Comparison of ENCODE assay signal across 16 cellular contexts in the genomic region with DNA sequence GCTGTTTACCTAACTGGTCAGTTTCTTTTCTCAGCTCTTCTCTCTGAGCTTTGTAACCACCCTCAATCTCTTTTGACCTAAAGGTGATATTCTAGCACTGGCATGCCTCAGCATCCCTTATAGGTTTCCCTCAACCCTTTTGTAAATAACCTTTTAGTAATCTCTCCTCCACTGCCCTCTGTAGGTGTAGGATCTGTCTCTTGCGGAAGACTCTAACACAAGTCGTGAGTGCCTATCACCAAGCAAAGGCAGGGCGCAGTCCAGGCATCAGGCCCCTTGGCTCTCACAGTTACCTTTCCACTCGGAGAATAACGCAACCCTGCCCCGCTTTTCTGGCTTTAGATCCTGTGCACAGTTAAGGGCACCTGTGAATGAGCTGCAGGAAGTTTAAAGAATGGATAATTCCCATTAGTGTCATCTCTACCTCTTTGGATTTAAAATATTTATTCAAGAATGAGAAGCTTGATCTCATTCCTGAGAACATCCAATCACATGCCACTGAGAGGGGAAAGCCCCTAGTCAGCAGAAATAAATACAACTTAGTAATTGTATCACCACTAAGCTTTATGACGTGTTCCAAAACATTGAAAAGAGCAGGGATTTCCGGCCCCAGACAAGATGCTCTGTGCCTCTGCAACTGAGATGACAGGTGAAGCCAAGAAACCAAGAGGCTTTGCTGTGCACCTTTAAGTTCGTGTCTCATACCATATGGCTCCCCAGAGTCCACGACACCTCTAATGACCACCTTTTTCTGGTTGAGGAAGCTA. TPM values are rescaled to one million over a fixed set of nuclear protein-coding genes. Genes with fewer than 3 reads are reported as not detected.
DNase-seq lines count a peak whose midpoint lies in the region; ATAC-seq, FAIRE-seq and TF ChIP-seq lines count a peak whose summit lies in the region.
"Had no signal": no experiment of that assay in that cellular context is flagged by ENCODE, and none has a peak within 500 bp of the region (broad histone marks: within the 10 kb centered on the region; RNA-seq: fewer than 3 reads in every experiment).

No MANE protein-coding gene starts in this region.

- H3K27me3 Mint-ChIP-seq in activated T-helper 2 cell treated with anti-CD3 and anti-CD28 coated beads, Interferon-gamma antibody, Interleukin-2, Interleukin-4, amounts not matched to agents 10 μg/mL and 5 μg/mL and 100 μg/mL, durations not matched to agents 14 hours and 24 hours and 36 hours (ENCODE audit: low read depth) = peaks cover 14% of the 10 kb centered on the region
- H3K27me3 Mint-ChIP-seq in osteocyte (ENCODE audit: unreplicated experiment) = peaks cover 5% of the 10 kb centered on the region

- H3K27me3 ChIP-seq in SU-DHL-6 (ENCODE audit: low read length) (no peaks in the 10 kb centered on the region), foreskin keratinocyte (no peaks in the 10 kb centered on the region)
- H3K27me3 ChIP-seq: transverse colon had no signal

- FAIRE-seq in GM18507 (lab: Jason Lieb, UNC) = peak; percentile 9

- no peaks in the 10 kb centered on the region for H3K9me3 Mint-ChIP-seq in activated T-helper 2 cell treated with anti-CD3 and anti-CD28 coated beads, Interferon-gamma antibody, Interleukin-2, Interleukin-4, amounts not matched to agents 10 μg/mL and 5 μg/mL and 100 μg/mL, durations not matched to agents 14 hours and 24 hours and 36 hours
- no peaks in the 10 kb centered on the region for H3K9me3 Mint-ChIP-seq in osteocyte (ENCODE audit: unreplicated experiment)
- H3K9me3 Mint-ChIP-seq: activated naive CD4-positive, alpha-beta T cell treated with anti-CD3 and anti-CD28 coated beads, Interleukin-2, amount 10 ng/mL, durations not matched to agents 7 days and 5 days had no signal

- no peaks in the 10 kb centered on the region for H3K36me3 Mint-ChIP-seq in activated T-helper 2 cell treated with anti-CD3 and anti-CD28 coated beads, Interferon-gamma antibody, Interleukin-2, Interleukin-4, amounts not matched to agents 10 μg/mL and 5 μg/mL and 100 μg/mL, durations not matched to agents 14 hours and 24 hours and 36 hours (ENCODE audit: low read depth)
- no peaks in the 10 kb centered on the region for H3K36me3 Mint-ChIP-seq in osteocyte (ENCODE audit: unreplicated experiment)
- H3K36me3 Mint-ChIP-seq: activated naive CD4-positive, alpha-beta T cell treated with anti-CD3 and anti-CD28 coated beads, Interleukin-2, amount 10 ng/mL, durations not matched to agents 7 days and 5 days had no signal

- no peak overlapping the region for H3K4me3 ChIP-seq in SU-DHL-6 (ENCODE audit: insufficient read depth, low read length, poor library complexity, severe bottlenecking)
- H3K4me3 ChIP-seq: transverse colon had no signal

- no peaks in the 10 kb centered on the region for H3K9me2 ChIP-seq in SU-DHL-6 (replicated peaks; ENCODE audit: insufficient read depth, low read length)

- intact Hi-C loops in activated T-helper 2 cell treated with anti-CD3 and anti-CD28 coated beads, Interferon-gamma antibody, Interleukin-2, Interleukin-4, amounts not matched to agents 10 μg/mL and 5 μg/mL and 100 μg/mL, durations not matched to agents 14 hours and 24 hours and 36 hours (cut with micrococcal nuclease) = no loop called here

- ATAC-seq in GM21576 (IDR thresholded peaks at IDR 0.05; ENCODE audit: unreplicated experiment) (peak; percentile 33), foreskin keratinocyte (no peak), GM18511 (IDR thresholded peaks at IDR 0.05; ENCODE audit: unreplicated experiment) (no peak)

- H3K9me3 ChIP-seq in SU-DHL-6 (ENCODE audit: insufficient read depth, low read length) = no peaks in the 10 kb centered on the region
- H3K9me3 ChIP-seq: transverse colon had no signal

- no peak overlapping the region for H3K4me3 Mint-ChIP-seq in activated T-helper 2 cell treated with anti-CD3 and anti-CD28 coated beads, Interferon-gamma antibody, Interleukin-2, Interleukin-4, amounts not matched to agents 10 μg/mL and 5 μg/mL and 100 μg/mL, durations not matched to agents 14 hours and 24 hours and 36 hours (ENCODE audit: low read depth)
- H3K4me3 Mint-ChIP-seq in osteocyte (ENCODE audit: unreplicated experiment) = no peak overlapping the region
- H3K4me3 Mint-ChIP-seq: activated naive CD4-positive, alpha-beta T cell treated with anti-CD3 and anti-CD28 coated beads, Interleukin-2, amount 10 ng/mL, durations not matched to agents 7 days and 5 days had no signal

- H3K9ac ChIP-seq in SU-DHL-6 (ENCODE audit: low read length) = no peak overlapping the region

- H3F3A ChIP-seq in SU-DHL-6 (ENCODE audit: insufficient read depth) = peaks cover 12% of the 10 kb centered on the region

- DNase-seq in GM18507 (ENCODE audit: extremely low spot score, insufficient read length, low read depth) = no peak
- DNase-seq in foreskin keratinocyte = no peak
- no peak for DNase-seq in activated T-helper 2 cell treated with anti-CD3 and anti-CD28 coated beads, Interferon-gamma antibody, Interleukin-2, Interleukin-4, amounts not matched to agents 10 μg/mL and 5 μg/mL and 100 μg/mL, durations not matched to agents 14 hours and 24 hours and 36 hours (ENCODE audit: low spot score)
- DNase-seq in osteocyte (ENCODE audit: extremely low spot score, unreplicated experiment) = no peak
- DNase-seq: activated naive CD4-positive, alpha-beta T cell treated with anti-CD3 and anti-CD28 coated beads, Interleukin-2, amount 10 ng/mL, durations not matched to agents 7 days and 5 days; hypothalamus; NCI-H1436; NCI-H69; Right ventricle myocardium superior; transverse colon; WERI-Rb-1 had no signal

- peaks cover 31% of the 10 kb centered on the region for H3K4me1 Mint-ChIP-seq in activated T-helper 2 cell treated with anti-CD3 and anti-CD28 coated beads, Interferon-gamma antibody, Interleukin-2, Interleukin-4, amounts not matched to agents 10 μg/mL and 5 μg/mL and 100 μg/mL, durations not matched to agents 14 hours and 24 hours and 36 hours (ENCODE audit: low read depth)
- H3K4me1 Mint-ChIP-seq in osteocyte (ENCODE audit: unreplicated experiment) = peaks cover 17% of the 10 kb centered on the region

- no peak overlapping the region for H3K27ac Mint-ChIP-seq in activated T-helper 2 cell treated with anti-CD3 and anti-CD28 coated beads, Interferon-gamma antibody, Interleukin-2, Interleukin-4, amounts not matched to agents 10 μg/mL and 5 μg/mL and 100 μg/mL, durations not matched to agents 14 hours and 24 hours and 36 hours
- H3K27ac Mint-ChIP-seq in osteocyte (ENCODE audit: unreplicated experiment) = no peak overlapping the region
- H3K27ac Mint-ChIP-seq: activated naive CD4-positive, alpha-beta T cell treated with anti-CD3 and anti-CD28 coated beads, Interleukin-2, amount 10 ng/mL, durations not matched to agents 7 days and 5 days had no signal

- no peaks in the 10 kb centered on the region for H4K20me1 ChIP-seq in SU-DHL-6 (ENCODE audit: low read depth, low read length)

- peaks cover 9% of the 10 kb centered on the region for H3K4me1 ChIP-seq in foreskin keratinocyte

- no peak overlapping the region for H3K27ac ChIP-seq in SU-DHL-6 (ENCODE audit: low read depth, low read length)
- no peak overlapping the region for H3K27ac ChIP-seq in foreskin keratinocyte
- H3K27ac ChIP-seq: transverse colon, WERI-Rb-1 had no signal

- no peaks in the 10 kb centered on the region for H3K36me3 ChIP-seq in SU-DHL-6 (ENCODE audit: low read length)
- H3K36me3 ChIP-seq: transverse colon, WERI-Rb-1 had no signal

- H2AFZ ChIP-seq in SU-DHL-6 (ENCODE audit: low read depth, low read length, severe bottlenecking) = peak overlapping the region; percentile 64

- TF ChIP-seq CTCF in SU-DHL-6 (IDR thresholded peaks at IDR 0.05; ENCODE audit: insufficient read depth, low read length, poor library complexity, severe bottlenecking) (no peak), foreskin keratinocyte (conservative IDR thresholded peaks at IDR 0.05) (peak; percentile 28), osteocyte (IDR thresholded peaks at IDR 0.05) (no peak)

- peak overlapping the region; percentile 30 for H3K4me2 ChIP-seq in SU-DHL-6 (ENCODE audit: low read depth, low read length, poor library complexity, severe bottlenecking)

- no peaks in the 10 kb centered on the region for H3K79me2 ChIP-seq in SU-DHL-6 (ENCODE audit: insufficient read depth, low read length)

RNA-seq across cellular contexts. Expression of gene SPINK2, which starts 58.8 kb away (rescaled TPM):
- total RNA-seq in foreskin keratinocyte (not detected in 2 replicates), osteocyte (not detected in 2 replicates)
- polyA plus RNA-seq in foreskin keratinocyte = not detected in 2 replicates
- total RNA-seq in activated T-helper 2 cell treated with anti-CD3 and anti-CD28 coated beads, Interferon-gamma antibody, Interleukin-2, Interleukin-4, amounts not matched to agents 10 μg/mL and 5 μg/mL and 100 μg/mL, durations not matched to agents 14 hours and 24 hours and 36 hours = 0.75 TPM in 1 of 2 replicates, not detected in the other
- total RNA-seq: cerebellum, lower leg skin had no signal
